15 cellular contexts compared by ENCODE assay signal in genomic region chr17:79916506-79916905, GRCh38.
A peak's percentile ranks its signal among the peaks of the same experiment; 100 is the strongest.
DNase-seq lines count a peak whose midpoint lies in the region; ATAC-seq and TF ChIP-seq lines count a peak whose summit lies in the region.
"Had no signal": no experiment of that assay in that cellular context is flagged by ENCODE, and none has a peak within 500 bp of the region (broad histone marks: within the 10 kb centered on the region; RNA-seq: fewer than 3 reads in every experiment).

No MANE protein-coding gene starts in this region.

- H3K36me3 ChIP-seq in Caco-2 (ENCODE audit: control insufficient read depth, insufficient read depth, low read length) (no peaks in the 10 kb centered on the region), osteoblast (ENCODE audit: insufficient read depth, low read length) (no peaks in the 10 kb centered on the region)
- H3K36me3 ChIP-seq: Peyer's patch had no signal

- H3K27ac ChIP-seq in osteoblast (ENCODE audit: low read depth, low read length), result no peak overlapping the region

- H3K4me3 Mint-ChIP-seq in Caco-2 (ENCODE audit: unreplicated experiment) (peak overlapping the region; percentile 52), chondrocyte (ENCODE audit: unreplicated experiment) (no peak overlapping the region)
- no peak overlapping the region for H3K4me3 Mint-ChIP-seq in activated CD4-positive, alpha-beta T cell treated with anti-CD3 and anti-CD28 coated beads, Interleukin-2, amount 10 ng/mL, durations not matched to agents 7 days and 5 days
- H3K4me3 Mint-ChIP-seq: CD8-positive, alpha-beta memory T cell; T-helper 1 cell treated with Interleukin-12 subunit alpha and Interleukin-12 subunit beta and Interleukin-4 antibody, amounts not matched to agents 30 μg/mL and 1 μg/mL, for 36 hours had no signal

- H2AFZ ChIP-seq in osteoblast (ENCODE audit: low read length), result no peak overlapping the region

- intact Hi-C loops in Caco-2 (cut with micrococcal nuclease; ENCODE audit: unreplicated experiment), result loop anchor here (1.0 to 5.0 kb wide), 8 partner anchors 10 to 173 kb away; partner anchors contain the start of gene CBX8

- H3K27me3 ChIP-seq in Caco-2 (replicated peaks; ENCODE audit: control insufficient read depth, insufficient read depth, low read length), result no peaks in the 10 kb centered on the region
- peaks cover 22% of the 10 kb centered on the region for H3K27me3 ChIP-seq in osteoblast (ENCODE audit: insufficient read depth, low read length)
- H3K27me3 ChIP-seq: Peyer's patch had no signal

- H3K27me3 Mint-ChIP-seq in Caco-2 (ENCODE audit: insufficient read depth, unreplicated experiment), result no peaks in the 10 kb centered on the region
- peaks cover 26% of the 10 kb centered on the region for H3K27me3 Mint-ChIP-seq in chondrocyte (ENCODE audit: low read depth)
- H3K27me3 Mint-ChIP-seq in activated CD4-positive, alpha-beta T cell treated with anti-CD3 and anti-CD28 coated beads, Interleukin-2, amount 10 ng/mL, durations not matched to agents 7 days and 5 days, result peaks cover 2% of the 10 kb centered on the region

- H3K27ac Mint-ChIP-seq in Caco-2 (ENCODE audit: unreplicated experiment) (peak overlapping the region; percentile 98), chondrocyte (ENCODE audit: unreplicated experiment) (no peak overlapping the region)
- H3K27ac Mint-ChIP-seq in activated CD4-positive, alpha-beta T cell treated with anti-CD3 and anti-CD28 coated beads, Interleukin-2, amount 10 ng/mL, durations not matched to agents 7 days and 5 days, result no peak overlapping the region
- H3K27ac Mint-ChIP-seq: T-helper 1 cell treated with Interleukin-12 subunit alpha and Interleukin-12 subunit beta and Interleukin-4 antibody, amounts not matched to agents 30 μg/mL and 1 μg/mL, for 36 hours had no signal

- TF ChIP-seq CTCF in Caco-2 (IDR thresholded peaks at IDR 0.05; ENCODE audit: insufficient read depth in 1 of 2, low read depth in 1 of 2, low read length in 1 of 2, severe bottlenecking in 1 of 2, unreplicated experiment in 1 of 2), result no peak
- peak; percentile 20 for TF ChIP-seq CTCF in chondrocyte (IDR thresholded peaks at IDR 0.05)
- TF ChIP-seq CTCF in osteoblast (IDR thresholded peaks at IDR 0.05; ENCODE audit: extremely low read depth, low read depth, low read length), result no peak

- H3K4me1 Mint-ChIP-seq in Caco-2 (ENCODE audit: low read depth, unreplicated experiment) (peaks cover 22% of the 10 kb centered on the region), chondrocyte (ENCODE audit: low read depth) (peaks cover 13% of the 10 kb centered on the region)
- peaks cover 2% of the 10 kb centered on the region for H3K4me1 Mint-ChIP-seq in activated CD4-positive, alpha-beta T cell treated with anti-CD3 and anti-CD28 coated beads, Interleukin-2, amount 10 ng/mL, durations not matched to agents 7 days and 5 days

- no peak for ATAC-seq in GM18861 (IDR thresholded peaks at IDR 0.05; ENCODE audit: unreplicated experiment)
- ATAC-seq: Right ventricle myocardium inferior had no signal

- no TSS peak for BruUV-seq in Caco-2 (replicated peaks; lab: Mats Ljungman, UMichigan)

- CTCF ChIA-PET in Caco-2 (lab: Charles Lee), result interaction anchor here (0.6 to 3.2 kb wide), 19 partner anchors 10 to 194 kb away, joined by 3 to 87 read pairs (median 5); partner anchors contain the start of genes CBX4 and CBX8
- CTCF ChIA-PET in activated CD4-positive, alpha-beta T cell treated with anti-CD3 and anti-CD28 coated beads, Interleukin-2, amount 10 ng/mL, durations not matched to agents 7 days and 5 days (lab: Charles Lee), result interaction anchor here (0.7 to 1.3 kb wide), 2 partner anchors 9 to 48 kb away, joined by 3 read pairs; no protein-coding TSS in a partner anchor

- H3K9me3 ChIP-seq in Caco-2, result no peaks in the 10 kb centered on the region
- no peaks in the 10 kb centered on the region for H3K9me3 ChIP-seq in osteoblast (ENCODE audit: low read depth, low read length)
- H3K9me3 ChIP-seq: Peyer's patch had no signal

- H3K36me3 Mint-ChIP-seq in Caco-2 (ENCODE audit: insufficient read depth, unreplicated experiment) (no peaks in the 10 kb centered on the region), chondrocyte (ENCODE audit: low read depth) (no peaks in the 10 kb centered on the region)
- H3K36me3 Mint-ChIP-seq in activated CD4-positive, alpha-beta T cell treated with anti-CD3 and anti-CD28 coated beads, Interleukin-2, amount 10 ng/mL, durations not matched to agents 7 days and 5 days (ENCODE audit: low read depth), result no peaks in the 10 kb centered on the region
- H3K36me3 Mint-ChIP-seq: CD8-positive, alpha-beta memory T cell had no signal

- H3K4me1 ChIP-seq in Caco-2 (peaks cover 55% of the 10 kb centered on the region), osteoblast (ENCODE audit: insufficient read depth, low read length) (peaks cover 12% of the 10 kb centered on the region)

- no peaks in the 10 kb centered on the region for H3K79me2 ChIP-seq in osteoblast (ENCODE audit: insufficient read depth, low read length)

- no peaks in the 10 kb centered on the region for H3K9me3 Mint-ChIP-seq in Caco-2 (ENCODE audit: unreplicated experiment)
- no peaks in the 10 kb centered on the region for H3K9me3 Mint-ChIP-seq in chondrocyte (ENCODE audit: low read depth)
- H3K9me3 Mint-ChIP-seq in activated CD4-positive, alpha-beta T cell treated with anti-CD3 and anti-CD28 coated beads, Interleukin-2, amount 10 ng/mL, durations not matched to agents 7 days and 5 days, result no peaks in the 10 kb centered on the region
- H3K9me3 Mint-ChIP-seq: CD8-positive, alpha-beta memory T cell; T-helper 1 cell treated with Interleukin-12 subunit alpha and Interleukin-12 subunit beta and Interleukin-4 antibody, amounts not matched to agents 30 μg/mL and 1 μg/mL, for 36 hours had no signal

- POLR2A ChIA-PET in Caco-2 (lab: Charles Lee), result interaction anchor here (1.0 to 3.8 kb wide), 11 partner anchors 10 to 120 kb away, joined by 4 to 174 read pairs (median 7); partner anchors contain the start of genes CBX4 and CBX8
- POLR2A ChIA-PET in activated CD4-positive, alpha-beta T cell treated with anti-CD3 and anti-CD28 coated beads, Interleukin-2, amount 10 ng/mL, durations not matched to agents 7 days and 5 days (lab: Charles Lee), result no interaction called here

- H3K4me2 ChIP-seq in osteoblast (ENCODE audit: insufficient read depth, low read length), result no peak overlapping the region

- DNase-seq in Caco-2, result peak; percentile 76 to 77
- no peak for DNase-seq in chondrocyte (ENCODE audit: low spot score)
- peak; percentile 69 for DNase-seq in osteoblast (ENCODE audit: insufficient read length, low spot score, missing footprints)
- DNase-seq in NCI-H128 (lab: John Stamatoyannopoulos, UW; ENCODE audit: unreplicated experiment), result no peak
- DNase-seq in activated CD4-positive, alpha-beta T cell treated with anti-CD3 and anti-CD28 coated beads, Interleukin-2, amount 10 ng/mL, durations not matched to agents 7 days and 5 days, result no peak
- no peak for DNase-seq in RPMI8226
- DNase-seq: NCI-H1092, NCI-H2029 treated with DMSO at 0.1 percent for 48 hours, NCI-H510A treated with DMSO at 0.1 percent for 48 hours, NCI-H748 treated with DMSO at 0.1 percent for 48 hours had no signal

- H3K4me3 ChIP-seq in Caco-2 (ENCODE audit: low read depth, low read length), result no peak overlapping the region
- H3K4me3 ChIP-seq in osteoblast (ENCODE audit: insufficient read depth, low read length), result no peak overlapping the region
- H3K4me3 ChIP-seq: Peyer's patch had no signal

- peaks cover 4% of the 10 kb centered on the region for H4K20me1 ChIP-seq in osteoblast (ENCODE audit: insufficient read depth, low read length)

Comparison
In these comparisons a context has a peak if more than half of its experiments do, and no peak if none do; other contexts are left out.
1. DNase-seq: peak in Caco-2 (2 of 2) and osteoblast (single experiment); none in chondrocyte (single experiment), NCI-H128 (single experiment), activated CD4-positive, alpha-beta T cell treated with anti-CD3 and anti-CD28 coated beads, Interleukin-2, amount 10 ng/mL, durations not matched to agents 7 days and 5 days (single experiment) and RPMI8226 (single experiment).